8 cellular contexts compared by ENCODE assay signal in genomic region chr3:142279965-142280590, GRCh38. TPM values are rescaled to one million over a fixed set of nuclear protein-coding genes. Genes with fewer than 3 reads are reported as not detected.
DNase-seq lines count a peak whose midpoint lies in the region; ATAC-seq and TF ChIP-seq lines count a peak whose summit lies in the region.

No MANE protein-coding gene starts in this region.

- 14 to 18% (median 16%) methylated on average over 5 of the region's 5 CpGs for WGBS in psoas muscle, 3 donors

- intact Hi-C loops in psoas muscle (cut with DNase I), result loop anchor here (2.0 to 5.0 kb wide), 3 partner anchors 98 to 318 kb away; no protein-coding TSS in a partner anchor

- no peaks in the 10 kb centered on the region for H3K27me3 ChIP-seq in cardiac muscle cell
- no peaks in the 10 kb centered on the region for H3K27me3 ChIP-seq in psoas muscle (ENCODE audit: insufficient read depth in 3 of 3, low read length in 2 of 3)

- H3K36me3 Mint-ChIP-seq in activated naive CD4-positive, alpha-beta T cell treated with anti-CD3 and anti-CD28 coated beads, Interleukin-2, amount 10 ng/mL, durations not matched to agents 7 days and 5 days, result peaks cover 2% of the 10 kb centered on the region

- ATAC-seq in psoas muscle (peak; percentile 63 to 89 (median 82)), HG02938 (IDR thresholded peaks at IDR 0.05; ENCODE audit: unreplicated experiment) (no peak)

- peaks cover 4% of the 10 kb centered on the region for H3K27me3 Mint-ChIP-seq in activated naive CD4-positive, alpha-beta T cell treated with anti-CD3 and anti-CD28 coated beads, Interleukin-2, amount 10 ng/mL, durations not matched to agents 7 days and 5 days

- peak; percentile 64 for DNase-seq in GF-D8 (lab: John Stamatoyannopoulos, UW)
- DNase-seq in GOT3 (lab: John Stamatoyannopoulos, UW), result peak; percentile 32
- peak; percentile 84 for DNase-seq in M059J (ENCODE audit: low read depth)
- DNase-seq in OCI-M2 (lab: John Stamatoyannopoulos, UW; ENCODE audit: unreplicated experiment), result peak; percentile 34
- peak; percentile 55 for DNase-seq in activated naive CD4-positive, alpha-beta T cell treated with anti-CD3 and anti-CD28 coated beads, Interleukin-2, amount 10 ng/mL, durations not matched to agents 7 days and 5 days
- DNase-seq in cardiac muscle cell (ENCODE audit: low read depth in 1 of 2, low spot score in 1 of 2), result peak; percentile 81 to 90
- DNase-seq in psoas muscle, result no peak

- peaks cover 15% of the 10 kb centered on the region for H3K4me1 Mint-ChIP-seq in activated naive CD4-positive, alpha-beta T cell treated with anti-CD3 and anti-CD28 coated beads, Interleukin-2, amount 10 ng/mL, durations not matched to agents 7 days and 5 days

- H3K27ac ChIP-seq in cardiac muscle cell, result no peak overlapping the region
- no peak overlapping the region for H3K27ac ChIP-seq in psoas muscle

- peak; percentile 56 for TF ChIP-seq CTCF in cardiac muscle cell (IDR thresholded peaks at IDR 0.05; ENCODE audit: low read depth, low read length)
- peak; percentile 59 for TF ChIP-seq CTCF in psoas muscle (IDR thresholded peaks at IDR 0.05)

- no peak overlapping the region for H3K4me3 ChIP-seq in cardiac muscle cell
- H3K4me3 ChIP-seq in psoas muscle, result no peak overlapping the region

- CTCF ChIA-PET in activated naive CD4-positive, alpha-beta T cell treated with anti-CD3 and anti-CD28 coated beads, Interleukin-2, amount 10 ng/mL, durations not matched to agents 7 days and 5 days (lab: Charles Lee), result interaction anchor here (0.6 to 5.5 kb wide), 18 partner anchors 11 to 819 kb away, joined by 3 to 40 read pairs (median 3); partner anchors contain the start of gene TFDP2

- H3K4me1 ChIP-seq in cardiac muscle cell (ENCODE audit: low read depth), result no peaks in the 10 kb centered on the region
- no peaks in the 10 kb centered on the region for H3K4me1 ChIP-seq in psoas muscle

- no peaks in the 10 kb centered on the region for H3K9me3 Mint-ChIP-seq in activated naive CD4-positive, alpha-beta T cell treated with anti-CD3 and anti-CD28 coated beads, Interleukin-2, amount 10 ng/mL, durations not matched to agents 7 days and 5 days

- H3K4me3 Mint-ChIP-seq in activated naive CD4-positive, alpha-beta T cell treated with anti-CD3 and anti-CD28 coated beads, Interleukin-2, amount 10 ng/mL, durations not matched to agents 7 days and 5 days, result no peak overlapping the region

- no peaks in the 10 kb centered on the region for H3K36me3 ChIP-seq in cardiac muscle cell
- H3K36me3 ChIP-seq in psoas muscle (ENCODE audit: insufficient read depth in 1 of 2, low read depth in 1 of 2), result no peaks in the 10 kb centered on the region

- H3K9me3 ChIP-seq in cardiac muscle cell (ENCODE audit: low read depth), result no peaks in the 10 kb centered on the region
- no peaks in the 10 kb centered on the region for H3K9me3 ChIP-seq in psoas muscle

- H3K27ac Mint-ChIP-seq in activated naive CD4-positive, alpha-beta T cell treated with anti-CD3 and anti-CD28 coated beads, Interleukin-2, amount 10 ng/mL, durations not matched to agents 7 days and 5 days, result no peak overlapping the region

RNA-seq across cellular contexts. Expression of gene GK5, which starts 54.7 kb away (rescaled TPM):
- total RNA-seq in M059J (2014; rRNA removed; shearing (Covaris generic)), result 5.0 and 14.2 TPM in 2 replicates
- total RNA-seq in cardiac muscle cell, result 11.6 and 23.2 TPM in 2 replicates
- 7.4 and 13.4 TPM in 2 replicates for polyA plus RNA-seq in cardiac muscle cell
- total RNA-seq in psoas muscle, result 1 to 10 TPM; 4.5 to 7.0 (median 6.4) TPM
- 1 to 10 TPM; 2.5 to 6.8 (median 4.3) TPM for polyA plus RNA-seq in psoas muscle

Comparison
In these comparisons a context has a peak if more than half of its experiments do, and no peak if none do; other contexts are left out.
1. DNase-seq: peak in GF-D8 (single experiment), GOT3 (single experiment), M059J (single experiment), OCI-M2 (single experiment), activated naive CD4-positive, alpha-beta T cell treated with anti-CD3 and anti-CD28 coated beads, Interleukin-2, amount 10 ng/mL, durations not matched to agents 7 days and 5 days (single experiment) and cardiac muscle cell (2 of 2); none in psoas muscle (0 of 2).